34 cellular contexts compared by ENCODE assay signal in the genomic region with DNA sequence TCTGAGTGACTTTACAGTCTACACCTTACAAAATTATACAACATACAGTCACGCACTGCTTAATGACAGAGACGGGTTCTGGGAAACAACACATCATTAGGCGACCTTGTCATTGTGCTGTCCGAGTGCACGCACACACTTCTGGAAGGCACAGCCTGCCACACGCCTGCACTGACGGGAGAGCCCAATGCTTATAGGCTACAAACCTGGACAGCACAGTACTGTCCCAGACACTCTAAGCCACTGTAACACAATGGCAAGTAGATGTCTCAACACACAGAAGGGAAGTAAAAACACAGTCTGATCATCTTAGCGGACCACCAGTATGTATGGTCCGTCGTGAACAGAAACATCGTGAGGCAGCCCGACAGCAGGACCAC.
"Had no signal": no experiment of that assay in that cellular context is flagged by ENCODE, and none has a peak within 500 bp of the region (broad histone marks: within the 10 kb centered on the region; RNA-seq: fewer than 3 reads in every experiment).

No MANE protein-coding gene starts in this region.

- H3K4me1 ChIP-seq: SJCRH30 had no signal

- FAIRE-seq: RCC 7860 had no signal

- H3K27me3 Mint-ChIP-seq: activated CD4-positive, alpha-beta T cell treated with anti-CD3 and anti-CD28 coated beads, Interleukin-2, amount 10 ng/mL, durations not matched to agents 24 days and 14 days; activated CD8-positive, alpha-beta T cell treated with anti-CD3 and anti-CD28 coated beads for 36 hours; activated naive CD8-positive, alpha-beta T cell treated with anti-CD3 and anti-CD28 coated beads for 36 hours; activated T-helper 17 cell treated with anti-CD3 and anti-CD28 coated beads, Interleukin-2, amount 50 U/mL, for 72 hours; central memory CD8-positive, alpha-beta T cell had no signal

- H3K9me3 ChIP-seq: SJCRH30 had no signal

- H3K27ac ChIP-seq: cardiac muscle cell, KMS-11, PC-9, SJCRH30, SK-N-MC, WERI-Rb-1 had no signal

- H3K27me3 ChIP-seq: cardiac muscle cell, SJCRH30 had no signal

- H3K9me3 Mint-ChIP-seq: activated CD4-positive, alpha-beta T cell treated with anti-CD3 and anti-CD28 coated beads, Interleukin-2, amount 10 ng/mL, durations not matched to agents 24 days and 14 days; activated CD8-positive, alpha-beta T cell treated with anti-CD3 and anti-CD28 coated beads for 36 hours; activated naive CD8-positive, alpha-beta T cell treated with anti-CD3 and anti-CD28 coated beads for 36 hours; activated T-cell treated with anti-CD3 and anti-CD28 coated beads, Interleukin-2, amount 50 U/mL, for 72 hours; activated T-helper 17 cell treated with anti-CD3 and anti-CD28 coated beads, Interleukin-2, amount 50 U/mL, for 72 hours; central memory CD8-positive, alpha-beta T cell had no signal

- DNase-seq: activated CD4-positive, alpha-beta T cell treated with anti-CD3 and anti-CD28 coated beads, Interleukin-2, amount 10 ng/mL, durations not matched to agents 24 days and 14 days; activated CD4-positive, alpha-beta T cell treated with anti-CD3 and anti-CD28 coated beads, Interleukin-2, amount 50 U/mL, for 4 hours; activated CD8-positive, alpha-beta T cell treated with anti-CD3 and anti-CD28 coated beads for 36 hours; activated effector memory CD4-positive, alpha-beta T cell treated with anti-CD3 and anti-CD28 coated beads, Interleukin-2, amount 50 U/mL, for 16 hours; activated naive CD4-positive, alpha-beta T cell; activated naive CD4-positive, alpha-beta T cell treated with anti-CD3 and anti-CD28 coated beads, Interleukin-2, amount 50 U/mL, for 16 hours; activated naive CD8-positive, alpha-beta T cell treated with anti-CD3 and anti-CD28 coated beads for 36 hours; activated T-cell treated with anti-CD3 and anti-CD28 coated beads, Interleukin-2, amount 50 U/mL, for 1 hour; activated T-cell treated with anti-CD3 and anti-CD28 coated beads, Interleukin-2, amount 50 U/mL, for 72 hours; amniotic stem cell; aorta; MM.1S; NCI-H1092 treated with DMSO at 0.1 percent for 48 hours; NCI-H1417; NCI-H146; NCI-H187; NCI-H2029 treated with DMSO at 0.1 percent for 48 hours; NCI-H2107; NCI-H2171; NCI-H510A; NCI-H526; NCI-H748 treated with DMSO at 0.1 percent for 48 hours; NK-92 treated with Interleukin-12 subunit alpha and Interleukin-12 subunit beta, amount 100 ng/mL, for 24 hours; PC-9; Right ventricle myocardium superior; T1000; WERI-Rb-1 had no signal

- H3K4me3 Mint-ChIP-seq: activated CD4-positive, alpha-beta T cell treated with anti-CD3 and anti-CD28 coated beads, Interleukin-2, amount 10 ng/mL, durations not matched to agents 24 days and 14 days; activated CD8-positive, alpha-beta T cell treated with anti-CD3 and anti-CD28 coated beads for 36 hours; activated naive CD8-positive, alpha-beta T cell treated with anti-CD3 and anti-CD28 coated beads for 36 hours; activated T-cell treated with anti-CD3 and anti-CD28 coated beads, Interleukin-2, amount 50 U/mL, for 72 hours; activated T-helper 17 cell treated with anti-CD3 and anti-CD28 coated beads, Interleukin-2, amount 50 U/mL, for 72 hours; central memory CD8-positive, alpha-beta T cell had no signal

- ATAC-seq: activated CD8-positive, alpha-beta T cell treated with anti-CD3 and anti-CD28 coated beads for 36 hours; activated T-cell treated with anti-CD3 and anti-CD28 coated beads, Interleukin-2, amount 50 U/mL, for 72 hours; activated T-helper 17 cell treated with anti-CD3 and anti-CD28 coated beads, Interleukin-2, amount 50 U/mL, for 72 hours had no signal

- H2AFZ ChIP-seq: PC-9 had no signal

- H3K9ac ChIP-seq: KMS-11 had no signal

- H3K27ac Mint-ChIP-seq: activated CD4-positive, alpha-beta T cell treated with anti-CD3 and anti-CD28 coated beads, Interleukin-2, amount 10 ng/mL, durations not matched to agents 24 days and 14 days; activated CD8-positive, alpha-beta T cell treated with anti-CD3 and anti-CD28 coated beads for 36 hours; activated naive CD8-positive, alpha-beta T cell treated with anti-CD3 and anti-CD28 coated beads for 36 hours; activated T-cell treated with anti-CD3 and anti-CD28 coated beads, Interleukin-2, amount 50 U/mL, for 72 hours; activated T-helper 17 cell treated with anti-CD3 and anti-CD28 coated beads, Interleukin-2, amount 50 U/mL, for 72 hours had no signal

- H3K4me2 ChIP-seq: KMS-11, PC-9 had no signal

- H3K4me3 ChIP-seq: cardiac muscle cell, PC-9, SJCRH30, SK-N-MC had no signal

- H3K36me3 ChIP-seq: cardiac muscle cell, SJCRH30, WERI-Rb-1 had no signal
